Comparison of ENCODE assay signal across 2 cellular contexts in the genomic region with DNA sequence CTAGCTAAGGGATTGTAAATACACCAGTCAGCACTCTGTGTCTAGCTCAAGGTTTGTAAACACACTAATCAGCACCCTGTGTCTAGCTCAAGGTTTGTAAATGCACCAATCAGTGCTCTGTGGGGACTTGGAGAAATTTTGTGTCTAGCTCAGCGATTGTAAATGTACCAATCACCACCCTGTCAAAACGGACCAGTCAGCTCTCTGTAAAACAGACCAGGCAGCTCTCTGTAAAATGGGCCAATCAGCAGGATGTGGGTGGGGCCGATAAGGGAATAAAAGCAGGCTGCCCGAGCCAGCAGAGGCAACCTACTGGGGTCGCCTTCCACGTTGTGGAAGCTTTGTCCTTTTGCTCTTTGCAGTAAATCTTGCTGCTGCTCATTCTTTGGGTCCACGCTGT.
TF ChIP-seq lines count a peak whose summit lies in the region.

No MANE protein-coding gene starts in this region.

TF ChIP-seq in WTC11, 78 proteins besides CTCF, POLR2A, EP300 and RAD21:
- TF ChIP-seq NFYB (CRISPR knock-in tag; conservative IDR thresholded peaks at IDR 0.05; ENCODE audit: low read depth) = 0 out of 2 replicates have a peak, but pooled peaks have one; percentile 30

TF ChIP-seq in K562, 482 proteins besides CTCF, POLR2A, EP300 and RAD21:
- TF ChIP-seq ZNF316 (IDR thresholded peaks at IDR 0.05) = peak; percentile 75
- TF ChIP-seq NFYB (IDR thresholded peaks at IDR 0.05; ENCODE audit: extremely low read depth, insufficient read length) = peak; percentile 71
- TF ChIP-seq C11orf30 (IDR thresholded peaks at IDR 0.05; ENCODE audit: low read depth) = peak; percentile 39
TF ChIP-seq in K562: peak in this region for 3; not testable (repeated sequence) for 479.
